Comparison of ENCODE assay signal across 23 cellular contexts in genomic region chr6:109360281-109360680, GRCh38.
"Had no signal": no experiment of that assay in that cellular context is flagged by ENCODE, and none has a peak within 500 bp of the region (broad histone marks: within the 10 kb centered on the region; RNA-seq: fewer than 3 reads in every experiment).

No MANE protein-coding gene starts in this region.

- H2AFZ ChIP-seq: parathyroid adenoma had no signal

- ATAC-seq: gastrocnemius medialis had no signal

- H3K4me3 Mint-ChIP-seq: nephron progenitor cell had no signal

- H3K4me3 ChIP-seq: dorsolateral prefrontal cortex, esophagus muscularis mucosa, gastrocnemius medialis, heart right ventricle, lung, prostate gland, spleen had no signal

- H3K27ac ChIP-seq: dorsolateral prefrontal cortex, epithelial cell of prostate, esophagus muscularis mucosa, heart right ventricle, parathyroid adenoma, prostate gland, spleen had no signal

- H3K27ac Mint-ChIP-seq: nephron progenitor cell had no signal

- H3K9ac ChIP-seq: parathyroid adenoma had no signal

- FAIRE-seq: endometrium had no signal

- DNase-seq: cortex of kidney; dorsolateral prefrontal cortex; effector CD8-positive, alpha-beta T cell; gastrocnemius medialis; hypothalamus; islet precursor cell; left ventricle myocardium superior; mesenchymal stem cell; naive B cell; nephron progenitor cell; spleen; stimulated activated CD4-positive, alpha-beta T cell treated with anti-CD3 and anti-CD28 coated beads, Interleukin-15, amount 100 ng/mL, for 24 hours; stimulated activated CD4-positive, alpha-beta T cell treated with anti-CD3 and anti-CD28 coated beads, Interleukin-1b, Interleukin-23, amount 100 ng/mL, for 48 hours; stimulated activated CD4-positive, alpha-beta T cell treated with anti-CD3 and anti-CD28 coated beads, Interleukin-4, amount 100 ng/mL, for 24 hours; stimulated activated naive CD4-positive, alpha-beta T cell treated with Interleukin-2 at 50 U/mL for 16 hours; trophoblast cell had no signal

- H3K4me1 Mint-ChIP-seq: nephron progenitor cell had no signal

- H3K27me3 Mint-ChIP-seq: naive B cell had no signal

- H3K4me1 ChIP-seq: prostate gland had no signal

- H3K27me3 ChIP-seq: dorsolateral prefrontal cortex, esophagus muscularis mucosa, gastrocnemius medialis, heart right ventricle, spleen had no signal
